In the genomic region with DNA sequence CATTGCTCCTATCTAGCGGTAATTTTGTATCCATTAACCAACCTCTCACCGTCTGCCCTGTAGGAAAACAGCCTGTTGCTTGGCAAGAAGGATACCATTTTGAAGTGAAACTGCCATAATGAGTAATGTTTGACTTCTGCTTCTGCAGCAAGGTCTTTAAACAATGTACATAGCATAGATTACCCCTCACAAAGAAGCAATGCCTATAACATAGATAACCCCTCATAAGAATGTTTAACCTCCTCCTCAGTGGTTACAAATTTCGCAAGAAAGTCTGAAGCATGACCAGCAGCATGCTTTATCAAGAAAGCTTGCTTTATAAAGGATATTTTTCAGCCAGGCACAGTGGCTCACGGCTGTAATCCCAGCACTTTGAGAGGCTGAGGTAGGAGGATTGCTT, we compare ENCODE assay signal across 2 cellular contexts.
TF ChIP-seq lines count a peak whose summit lies in the region.

No MANE protein-coding gene starts in this region.

TF ChIP-seq in A549, 52 proteins besides CTCF, POLR2A, EP300 and RAD21 (continued from another document):
- TF ChIP-seq CBX2 (IDR thresholded peaks at IDR 0.05; ENCODE audit: borderline replicate concordance, low read depth) (no peak), ZC3H11A (IDR thresholded peaks at IDR 0.05) (no peak), GATA3 (IDR thresholded peaks at IDR 0.05; ENCODE audit: borderline replicate concordance) (peak; percentile 68; the same call in 1 of the 2 replicates), JUN (IDR thresholded peaks at IDR 0.05) (0 out of 5 replicates have a peak, but pooled peaks of 1 of the 2 experiments have one; percentile 21)
- TF ChIP-seq, protein P1, sequence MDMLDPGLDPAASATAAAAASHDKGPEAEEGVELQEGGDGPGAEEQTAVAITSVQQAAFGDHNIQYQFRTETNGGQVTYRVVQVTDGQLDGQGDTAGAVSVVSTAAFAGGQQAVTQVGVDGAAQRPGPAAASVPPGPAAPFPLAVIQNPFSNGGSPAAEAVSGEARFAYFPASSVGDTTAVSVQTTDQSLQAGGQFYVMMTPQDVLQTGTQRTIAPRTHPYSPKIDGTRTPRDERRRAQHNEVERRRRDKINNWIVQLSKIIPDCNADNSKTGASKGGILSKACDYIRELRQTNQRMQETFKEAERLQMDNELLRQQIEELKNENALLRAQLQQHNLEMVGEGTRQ (IDR thresholded peaks at IDR 0.05) = no peak
- TF ChIP-seq, protein P2, sequence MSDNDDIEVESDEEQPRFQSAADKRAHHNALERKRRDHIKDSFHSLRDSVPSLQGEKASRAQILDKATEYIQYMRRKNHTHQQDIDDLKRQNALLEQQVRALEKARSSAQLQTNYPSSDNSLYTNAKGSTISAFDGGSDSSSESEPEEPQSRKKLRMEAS (IDR thresholded peaks at IDR 0.05) = peak; percentile 27; the same call in 1 of the 2 replicates
- TF ChIP-seq, protein P3, sequence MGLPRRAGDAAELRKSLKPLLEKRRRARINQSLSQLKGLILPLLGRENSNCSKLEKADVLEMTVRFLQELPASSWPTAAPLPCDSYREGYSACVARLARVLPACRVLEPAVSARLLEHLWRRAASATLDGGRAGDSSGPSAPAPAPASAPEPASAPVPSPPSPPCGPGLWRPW (IDR thresholded peaks at IDR 0.05) = 0 out of 2 replicates have a peak, but pooled peaks have one; percentile 20

TF ChIP-seq in IMR-90, 13 proteins besides CTCF, POLR2A, EP300 and RAD21 (continued from another document):
- no peak for TF ChIP-seq NFE2L2 (IDR thresholded peaks at IDR 0.05; ENCODE audit: low read depth, low read length)
- TF ChIP-seq BHLHE40 (IDR thresholded peaks at IDR 0.05; ENCODE audit: low read depth, low read length) = no peak
